In genomic region chr4:72567821-72568620, GRCh38 we compare ENCODE assay signal across 8 cellular contexts. TPM values are rescaled to one million over a fixed set of nuclear protein-coding genes. Genes with fewer than 3 reads are reported as not detected.
A peak's percentile ranks its signal among the peaks of the same experiment; 100 is the strongest.
DNase-seq lines count a peak whose midpoint lies in the region; ATAC-seq lines count a peak whose summit lies in the region.

No MANE protein-coding gene starts in this region.

- DNase-seq in DMS79 (lab: John Stamatoyannopoulos, UW) (peak; percentile 2), DMS79 treated with DMSO at 0.1 percent for 48 hours (lab: John Stamatoyannopoulos, UW) (no peak), HAP-1 (ENCODE audit: low spot score in 2 of 2) (peak; percentile 90 to 94), NOMO-1 treated with dmso at 0.1 percent for 144 hours (lab: John Stamatoyannopoulos, UW; ENCODE audit: unreplicated experiment) (peak; percentile 38), brain pericyte (ENCODE audit: low read depth, low spot score) (peak; percentile 66), sciatic nerve (ENCODE audit: low spot score) (peak; percentile 73)
- no peak for DNase-seq in stimulated activated naive CD4-positive, alpha-beta T cell treated with Interleukin-2 at 50 U/mL for 16 hours (lab: John Stamatoyannopoulos, UW)

- H3K4me1 ChIP-seq in HAP-1, result peaks cover 17% of the 10 kb centered on the region
- peaks cover 8% of the 10 kb centered on the region for H3K4me1 ChIP-seq in iPS-15b (ENCODE audit: control insufficient read depth, insufficient read depth, low read length)

- no peak overlapping the region for H3K9ac ChIP-seq in iPS-15b (ENCODE audit: low read depth, low read length)

- H3K4me3 ChIP-seq in HAP-1 (peak overlapping the region; percentile 46), iPS-15b (ENCODE audit: low read depth, low read length) (peak overlapping the region; percentile 87)

- H3K27me3 ChIP-seq in HAP-1 (ENCODE audit: low read depth), result no peaks in the 10 kb centered on the region
- H3K27me3 ChIP-seq in iPS-15b (ENCODE audit: control insufficient read depth, insufficient read depth, low read length), result peaks cover 5% of the 10 kb centered on the region

- in situ Hi-C loops in HAP-1 (cut with MboI; ENCODE audit: low sequenced_read_pairs), result no loop called here

- no peaks in the 10 kb centered on the region for H3K36me3 ChIP-seq in HAP-1 (replicated peaks)
- H3K36me3 ChIP-seq in iPS-15b (ENCODE audit: control insufficient read depth, insufficient read depth, low read length), result no peaks in the 10 kb centered on the region

- no peaks in the 10 kb centered on the region for H3K9me3 ChIP-seq in HAP-1
- no peaks in the 10 kb centered on the region for H3K9me3 ChIP-seq in iPS-15b (ENCODE audit: control insufficient read depth, insufficient read depth, low read length)

- intact Hi-C loops in sciatic nerve (cut with DNase I), result no loop called here

- ATAC-seq in sciatic nerve, result peak; percentile 78

RNA-seq across cellular contexts. Expression of gene ADAMTS3, which starts 1.0 kb away (rescaled TPM):
- 2.3 TPM for total RNA-seq in sciatic nerve

Comparison
In these comparisons a context has a peak if more than half of its experiments do, and no peak if none do; other contexts are left out.
1. DNase-seq: peak in DMS79 (single experiment), HAP-1 (2 of 2), NOMO-1 treated with dmso at 0.1 percent for 144 hours (single experiment), brain pericyte (single experiment) and sciatic nerve (single experiment); none in DMS79 treated with DMSO at 0.1 percent for 48 hours (single experiment) and stimulated activated naive CD4-positive, alpha-beta T cell treated with Interleukin-2 at 50 U/mL for 16 hours (single experiment).